In the genomic region with DNA sequence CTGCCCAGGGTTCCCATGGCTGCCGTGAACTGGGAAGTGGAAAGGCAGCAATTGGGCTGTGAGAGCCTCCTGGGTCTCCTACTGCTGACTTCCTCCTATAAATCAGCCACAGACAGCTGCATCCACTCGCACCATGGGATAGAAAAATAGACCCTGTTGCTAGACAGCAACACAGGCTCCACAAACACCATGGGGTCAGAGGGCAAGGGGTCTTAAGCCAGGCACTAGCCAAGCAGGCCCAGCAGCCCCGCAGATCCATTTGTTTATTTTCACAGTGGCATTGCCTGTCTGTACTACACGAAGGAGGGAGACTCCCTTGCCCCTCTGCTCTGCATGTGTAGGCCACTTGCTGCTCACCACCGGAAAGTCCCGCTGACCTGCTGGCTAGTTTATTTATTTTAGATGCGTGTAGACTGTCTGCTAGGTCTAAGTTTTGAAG, we compare ENCODE assay signal across 22 cellular contexts.
DNase-seq lines count a peak whose midpoint lies in the region; ATAC-seq, FAIRE-seq and TF ChIP-seq lines count a peak whose summit lies in the region.
"Had no signal": no experiment of that assay in that cellular context is flagged by ENCODE, and none has a peak within 500 bp of the region (broad histone marks: within the 10 kb centered on the region; RNA-seq: fewer than 3 reads in every experiment).

No MANE protein-coding gene starts in this region.

- CTCF ChIA-PET in GM12878 (lab: Yijun Ruan, JAX), result interaction anchor here (1.2 kb wide), 1 partner anchor 11 kb away, joined by 4 read pairs; no protein-coding TSS in a partner anchor
- CTCF ChIA-PET in activated CD4-positive, alpha-beta memory T cell treated with anti-CD3 and anti-CD28 coated beads, Interleukin-2, amount 10 ng/mL, durations not matched to agents 7 days and 5 days (lab: Charles Lee), result no interaction called here

- H3K27me3 ChIP-seq in BLaER1 treated with 17β-estradiol and CSF1 and Interleukin-3, amounts not matched to agents 10 nM and 100 nM, result no peaks in the 10 kb centered on the region
- H3K27me3 ChIP-seq in GM12878 (replicated peaks in 1 of 2; ENCODE audit: control insufficient read depth in 2 of 2, insufficient read depth in 2 of 2, low read length in 1 of 2) (no peaks in the 10 kb centered on the region), neural cell (ENCODE audit: insufficient read depth, low read depth, low read length) (no peaks in the 10 kb centered on the region)

- no peaks in the 10 kb centered on the region for H3K4me1 Mint-ChIP-seq in activated CD4-positive, alpha-beta memory T cell treated with anti-CD3 and anti-CD28 coated beads, Interleukin-2, amount 10 ng/mL, durations not matched to agents 7 days and 5 days
- H3K4me1 Mint-ChIP-seq: activated naive CD8-positive, alpha-beta T cell treated with anti-CD3 and anti-CD28 coated beads, Interleukin-2, amount 10 ng/mL, durations not matched to agents 7 days and 5 days had no signal

- peaks cover 0 to 68% (median 36%) of the 10 kb centered on the region in 10 experiments; a peak in 14 of 20 replicates for H3K4me1 ChIP-seq in BLaER1 treated with 17β-estradiol and CSF1 and Interleukin-3, amounts not matched to agents 10 nM and 100 nM
- no peaks in the 10 kb centered on the region for H3K4me1 ChIP-seq in GM12878 (ENCODE audit: control insufficient read depth, insufficient read depth, low read length)

- no peak overlapping the region for H3K4me3 Mint-ChIP-seq in activated CD4-positive, alpha-beta memory T cell treated with anti-CD3 and anti-CD28 coated beads, Interleukin-2, amount 10 ng/mL, durations not matched to agents 7 days and 5 days
- H3K4me3 Mint-ChIP-seq: activated naive CD8-positive, alpha-beta T cell treated with anti-CD3 and anti-CD28 coated beads, Interleukin-2, amount 10 ng/mL, durations not matched to agents 7 days and 5 days; effector memory CD8-positive, alpha-beta T cell; H9; mesothelial cell of epicardium had no signal

- H3K9me3 Mint-ChIP-seq in activated CD4-positive, alpha-beta memory T cell treated with anti-CD3 and anti-CD28 coated beads, Interleukin-2, amount 10 ng/mL, durations not matched to agents 7 days and 5 days, result no peaks in the 10 kb centered on the region
- H3K9me3 Mint-ChIP-seq: activated naive CD8-positive, alpha-beta T cell treated with anti-CD3 and anti-CD28 coated beads, Interleukin-2, amount 10 ng/mL, durations not matched to agents 7 days and 5 days; effector memory CD8-positive, alpha-beta T cell had no signal

- no peak overlapping the region for H2AFZ ChIP-seq in GM12878 (ENCODE audit: control insufficient read depth, low read depth, low read length)
- no peak overlapping the region for H2AFZ ChIP-seq in neural cell (ENCODE audit: low read depth, low read length)

- no peak for DNase-seq in GM19239 (ENCODE audit: insufficient read length, low spot score)
- no peak for DNase-seq in GM12878 (ENCODE audit: low read depth, low spot score)
- DNase-seq in GM19240 (ENCODE audit: insufficient read length, low spot score), result no peak
- no peak for DNase-seq in NCI-H1048 (lab: John Stamatoyannopoulos, UW)
- DNase-seq in activated CD4-positive, alpha-beta memory T cell treated with anti-CD3 and anti-CD28 coated beads, Interleukin-2, amount 10 ng/mL, durations not matched to agents 7 days and 5 days, result no peak
- DNase-seq: ACHN; activated naive CD8-positive, alpha-beta T cell treated with anti-CD3 and anti-CD28 coated beads, Interleukin-2, amount 10 ng/mL, durations not matched to agents 7 days and 5 days; caudate nucleus; effector memory CD8-positive, alpha-beta T cell; GDM1; H9; kidney glomerular epithelial cell; NCI-H2029; NCI-H446 treated with DMSO at 0.1 percent for 48 hours; OCI-M1; right cardiac atrium; SIG-M5; T-helper 2 cell had no signal

- no peak overlapping the region for H3K9ac ChIP-seq in BLaER1 treated with 17β-estradiol and CSF1 and Interleukin-3, amounts not matched to agents 10 nM and 100 nM
- H3K9ac ChIP-seq in GM12878 (ENCODE audit: control insufficient read depth, insufficient read depth, low read length) (no peak overlapping the region), neural cell (ENCODE audit: low read length) (no peak overlapping the region)

- no peaks in the 10 kb centered on the region for H3K36me3 Mint-ChIP-seq in activated CD4-positive, alpha-beta memory T cell treated with anti-CD3 and anti-CD28 coated beads, Interleukin-2, amount 10 ng/mL, durations not matched to agents 7 days and 5 days (ENCODE audit: low read depth)
- H3K36me3 Mint-ChIP-seq: activated naive CD8-positive, alpha-beta T cell treated with anti-CD3 and anti-CD28 coated beads, Interleukin-2, amount 10 ng/mL, durations not matched to agents 7 days and 5 days; mesothelial cell of epicardium had no signal

- H3K4me2 ChIP-seq in BLaER1 treated with 17β-estradiol and CSF1 and Interleukin-3, amounts not matched to agents 10 nM and 100 nM, result peak overlapping the region in 7 of 11 experiments; percentile 31 to 62 (median 42); a peak in 14 of 22 replicates
- no peak overlapping the region for H3K4me2 ChIP-seq in GM12878 (ENCODE audit: control insufficient read depth, insufficient read depth)
- H3K4me2 ChIP-seq in neural cell (ENCODE audit: low read length), result no peak overlapping the region

- intact Hi-C loops in GM12878 (cut with micrococcal nuclease; ENCODE audit: unreplicated experiment), result no loop called here

- TF ChIP-seq POLR2A in GM12878 (IDR thresholded peaks at IDR 0.05; ENCODE audit: low read depth, low read length), result no peak

- SMC1A ChIA-PET in GM12878 (lab: Charles Lee; ENCODE audit: uncharacterized antibody, unreplicated experiment), result interaction anchor here (0.5 to 3.5 kb wide), 9 partner anchors 12 to 248 kb away, joined by 3 to 27 read pairs (median 3); no protein-coding TSS in a partner anchor

- FAIRE-seq in GM19239 (lab: Jason Lieb, UNC) (peak; percentile 76), GM12878 (lab: Jason Lieb, UNC) (no peak)

- peaks cover 0 to 34% (median 22%) of the 10 kb centered on the region in 11 experiments; a peak in 19 of 22 replicates for H3K9me3 ChIP-seq in BLaER1 treated with 17β-estradiol and CSF1 and Interleukin-3, amounts not matched to agents 10 nM and 100 nM (replicated peaks in 1 of 11)
- H3K9me3 ChIP-seq in GM12878 (replicated peaks; ENCODE audit: control insufficient read depth, insufficient read depth, low read length) (no peaks in the 10 kb centered on the region; the same call in 2 of the 3 replicates), neural cell (ENCODE audit: low read length) (no peaks in the 10 kb centered on the region)

- no peaks in the 10 kb centered on the region for H3K27me3 Mint-ChIP-seq in activated CD4-positive, alpha-beta memory T cell treated with anti-CD3 and anti-CD28 coated beads, Interleukin-2, amount 10 ng/mL, durations not matched to agents 7 days and 5 days

- H3K27ac Mint-ChIP-seq in activated CD4-positive, alpha-beta memory T cell treated with anti-CD3 and anti-CD28 coated beads, Interleukin-2, amount 10 ng/mL, durations not matched to agents 7 days and 5 days, result no peak overlapping the region
- H3K27ac Mint-ChIP-seq: activated naive CD8-positive, alpha-beta T cell treated with anti-CD3 and anti-CD28 coated beads, Interleukin-2, amount 10 ng/mL, durations not matched to agents 7 days and 5 days; effector memory CD8-positive, alpha-beta T cell; H9; mesothelial cell of epicardium had no signal

- no TSS peak for BruUV-seq in GM12878 (replicated peaks; lab: Mats Ljungman, UMichigan)

- no peak for TF ChIP-seq EP300 in GM12878 (IDR thresholded peaks at IDR 0.05; ENCODE audit: borderline replicate concordance in 1 of 2, control insufficient read depth in 1 of 2, low read depth in 2 of 2, low read length in 2 of 2)
- TF ChIP-seq EP300 in neural cell (conservative IDR thresholded peaks at IDR 0.05; ENCODE audit: poor library complexity, severe bottlenecking), result no peak

- in situ Hi-C loops in GM12878 (cut with MboI), result no loop called here

- no peak overlapping the region for H3K27ac ChIP-seq in BLaER1 treated with 17β-estradiol and CSF1 and Interleukin-3, amounts not matched to agents 10 nM and 100 nM
- no peak overlapping the region for H3K27ac ChIP-seq in GM12878 (ENCODE audit: control insufficient read depth, insufficient read depth)
- H3K27ac ChIP-seq in neural cell (ENCODE audit: low read length), result no peak overlapping the region

- H3K4me3 ChIP-seq in BLaER1 treated with 17β-estradiol and CSF1 and Interleukin-3, amounts not matched to agents 10 nM and 100 nM, result no peak overlapping the region
- H3K4me3 ChIP-seq in GM12878, result no peak overlapping the region
- peak overlapping the region; percentile 12 for H3K4me3 ChIP-seq in neural cell (ENCODE audit: low read length)

- ATAC-seq in GM12878, result peak; percentile 76
- ATAC-seq in GM21390 (IDR thresholded peaks at IDR 0.05; ENCODE audit: unreplicated experiment), result no peak
- ATAC-seq: effector memory CD8-positive, alpha-beta T cell; right cardiac atrium had no signal

- no peaks in the 10 kb centered on the region for H3K79me2 ChIP-seq in GM12878 (ENCODE audit: control insufficient read depth, insufficient read depth, low read length)
- no peaks in the 10 kb centered on the region for H3K79me2 ChIP-seq in neural cell (replicated peaks; ENCODE audit: insufficient read depth, low read length)

- H4K20me1 ChIP-seq in BLaER1 treated with 17β-estradiol and CSF1 and Interleukin-3, amounts not matched to agents 10 nM and 100 nM, result no peaks in the 10 kb centered on the region
- H4K20me1 ChIP-seq in GM12878 (ENCODE audit: control insufficient read depth, insufficient read depth), result no peaks in the 10 kb centered on the region
- no peaks in the 10 kb centered on the region for H4K20me1 ChIP-seq in neural cell (ENCODE audit: insufficient read depth)

- H3K9me2 ChIP-seq in neural cell (ENCODE audit: insufficient read depth, low read length), result no peaks in the 10 kb centered on the region

- H3K36me3 ChIP-seq in BLaER1 treated with 17β-estradiol and CSF1 and Interleukin-3, amounts not matched to agents 10 nM and 100 nM, result no peaks in the 10 kb centered on the region
- H3K36me3 ChIP-seq in GM12878 (ENCODE audit: control insufficient read depth in 2 of 2, insufficient read depth in 2 of 2, low read length in 1 of 2), result no peaks in the 10 kb centered on the region
- no peaks in the 10 kb centered on the region for H3K36me3 ChIP-seq in neural cell (ENCODE audit: insufficient read depth, low read length)

- TF ChIP-seq RAD21 in GM12878 (IDR thresholded peaks at IDR 0.05; ENCODE audit: insufficient read depth, low read depth, low read length), result no peak
- no peak for TF ChIP-seq RAD21 in neural cell (conservative IDR thresholded peaks at IDR 0.05)

- no peak for TF ChIP-seq CTCF in GM12878 (IDR thresholded peaks at IDR 0.05 in 2 of 3, conservative IDR thresholded peaks at IDR 0.05 in 1 of 3; ENCODE audit: control insufficient read depth in 2 of 3, extremely low read depth in 1 of 3, insufficient read depth in 1 of 3, low read depth in 3 of 3, low read length in 3 of 3)
- TF ChIP-seq CTCF in neural cell (IDR thresholded peaks at IDR 0.05; ENCODE audit: poor library complexity, severe bottlenecking), result no peak

- 15% methylated on average over 7 of the region's 7 CpGs for WGBS in GM12878 (ENCODE audit: insufficient coverage, insufficient replicate concordance, low lambda C conversion rate, missing lambda C conversion rate)

- RAD21 ChIA-PET in GM12878 (lab: Charles Lee; ENCODE audit: unreplicated experiment), result interaction anchor here (1.5 kb wide), 1 partner anchor 18 kb away, joined by 10 read pairs; no protein-coding TSS in a partner anchor

- POLR2A ChIA-PET in GM12878 (lab: Charles Lee), result no interaction called here
- POLR2A ChIA-PET in activated CD4-positive, alpha-beta memory T cell treated with anti-CD3 and anti-CD28 coated beads, Interleukin-2, amount 10 ng/mL, durations not matched to agents 7 days and 5 days (lab: Charles Lee), result no interaction called here

- H3F3A ChIP-seq in neural cell (ENCODE audit: insufficient read depth, low read length, poor library complexity, severe bottlenecking), result no peaks in the 10 kb centered on the region

Comparison
In these comparisons a context has a peak if more than half of its experiments do, and no peak if none do; other contexts are left out.
1. H3K4me2 ChIP-seq: peak in BLaER1 treated with 17β-estradiol and CSF1 and Interleukin-3, amounts not matched to agents 10 nM and 100 nM (7 of 11); none in GM12878 (single experiment) and neural cell (single experiment).